ENCODE assay signal across 14 cellular contexts in genomic region chr18:44637210-44638051, GRCh38. TPM values are rescaled to one million over a fixed set of nuclear protein-coding genes. Genes with fewer than 3 reads are reported as not detected.
A peak's percentile ranks its signal among the peaks of the same experiment; 100 is the strongest.
DNase-seq lines count a peak whose midpoint lies in the region; ATAC-seq and TF ChIP-seq lines count a peak whose summit lies in the region.
"Had no signal": no experiment of that assay in that cellular context is flagged by ENCODE, and none has a peak within 500 bp of the region (broad histone marks: within the 10 kb centered on the region; RNA-seq: fewer than 3 reads in every experiment).

No MANE protein-coding gene starts in this region.

- H3K4me1 Mint-ChIP-seq in activated T-cell treated with anti-CD3 and anti-CD28 coated beads, Interleukin-2, amount 50 U/mL, for 24 hours (ENCODE audit: low read depth): peaks cover 11% of the 10 kb centered on the region
- H3K4me1 Mint-ChIP-seq in stimulated activated effector memory CD8-positive, alpha-beta T cell treated with anti-CD3 and anti-CD28 coated beads, Interleukin-12 subunit alpha, Interleukin-12 subunit beta, amount 100 ng/mL, for 72 hours: peaks cover 18% of the 10 kb centered on the region

- H3K27ac ChIP-seq in OCI-LY3 (ENCODE audit: low read length): peak overlapping the region; percentile 1; the same call in 1 of the 2 replicates
- H3K27ac ChIP-seq: right atrium auricular region had no signal

- no peak for DNase-seq in activated T-cell treated with anti-CD3 and anti-CD28 coated beads, Interleukin-2, amount 50 U/mL, for 24 hours
- no peak for DNase-seq in activated T-cell treated with anti-CD3 and anti-CD28 coated beads, Interleukin-2, amount 50 U/mL, for 48 hours
- DNase-seq in fibroblast of mammary gland (ENCODE audit: low read depth) (peak; percentile 5), AML-193 (lab: John Stamatoyannopoulos, UW) (no peak), ureter (ENCODE audit: low spot score) (no peak)
- peak in 1 of 2 donors; percentile 60 for DNase-seq in stimulated activated effector memory CD8-positive, alpha-beta T cell treated with anti-CD3 and anti-CD28 coated beads, Interleukin-12 subunit alpha, Interleukin-12 subunit beta, amount 100 ng/mL, for 72 hours (ENCODE audit: low spot score in 2 of 2)
- DNase-seq: endodermal cell, left ventricle myocardium superior, NCI-H2171 treated with DMSO at 0.1 percent for 48 hours, SW 1271 had no signal

- peaks cover 33% of the 10 kb centered on the region for H3K27me3 Mint-ChIP-seq in activated T-cell treated with anti-CD3 and anti-CD28 coated beads, Interleukin-2, amount 50 U/mL, for 24 hours

- no peaks in the 10 kb centered on the region for H3K36me3 ChIP-seq in OCI-LY3 (replicated peaks; ENCODE audit: low read depth, low read length)
- H3K36me3 ChIP-seq: HAP-1, right atrium auricular region had no signal

- peak; percentile 98 for ATAC-seq in stimulated activated effector memory CD8-positive, alpha-beta T cell treated with anti-CD3 and anti-CD28 coated beads, Interleukin-12 subunit alpha, Interleukin-12 subunit beta, amount 100 ng/mL, for 72 hours
- ATAC-seq in HG02970 (IDR thresholded peaks at IDR 0.05; ENCODE audit: low FRiP score, unreplicated experiment): no peak
- ATAC-seq: left ventricle myocardium superior had no signal

- H3K4me3 ChIP-seq in OCI-LY3 (ENCODE audit: low read length): no peak overlapping the region
- H3K4me3 ChIP-seq in fibroblast of mammary gland (ENCODE audit: control insufficient read depth, low read depth, low read length): no peak overlapping the region
- H3K4me3 ChIP-seq: HAP-1, right atrium auricular region had no signal

- no peaks in the 10 kb centered on the region for H3K27me3 ChIP-seq in OCI-LY3 (ENCODE audit: low read depth, low read length)
- H3K27me3 ChIP-seq: right atrium auricular region had no signal

- H4K20me1 ChIP-seq in OCI-LY3 (ENCODE audit: insufficient read depth, low read length): no peaks in the 10 kb centered on the region

- H3K27ac Mint-ChIP-seq in activated T-cell treated with anti-CD3 and anti-CD28 coated beads, Interleukin-2, amount 50 U/mL, for 24 hours: peak overlapping the region; percentile 53
- no peak overlapping the region for H3K27ac Mint-ChIP-seq in stimulated activated effector memory CD8-positive, alpha-beta T cell treated with anti-CD3 and anti-CD28 coated beads, Interleukin-12 subunit alpha, Interleukin-12 subunit beta, amount 100 ng/mL, for 72 hours
- H3K27ac Mint-ChIP-seq: endodermal cell had no signal

- H3K79me2 ChIP-seq in OCI-LY3 (ENCODE audit: low read length): no peaks in the 10 kb centered on the region

- no peak for TF ChIP-seq CTCF in OCI-LY3 (IDR thresholded peaks at IDR 0.05; ENCODE audit: low read depth, low read length)
- no peak for TF ChIP-seq CTCF in fibroblast of mammary gland (conservative IDR thresholded peaks at IDR 0.05; ENCODE audit: control insufficient read depth, insufficient read depth, low read depth, low read length)

- H3K9ac ChIP-seq in OCI-LY3 (ENCODE audit: low read length): no peak overlapping the region

- H2AFZ ChIP-seq in OCI-LY3 (ENCODE audit: low read depth, low read length): peak overlapping the region; percentile 16; the same call in 1 of the 2 replicates

- H3K9me3 ChIP-seq in OCI-LY3 (ENCODE audit: insufficient read depth, low read length): no peaks in the 10 kb centered on the region
- H3K9me3 ChIP-seq: HAP-1, right atrium auricular region had no signal

- peaks cover 33% of the 10 kb centered on the region for H3K4me1 ChIP-seq in OCI-LY3 (ENCODE audit: low read length)
- H3K4me1 ChIP-seq: HAP-1, right atrium auricular region had no signal

- no peaks in the 10 kb centered on the region for H3K36me3 Mint-ChIP-seq in activated T-cell treated with anti-CD3 and anti-CD28 coated beads, Interleukin-2, amount 50 U/mL, for 24 hours (ENCODE audit: low read depth)
- H3K36me3 Mint-ChIP-seq in stimulated activated effector memory CD8-positive, alpha-beta T cell treated with anti-CD3 and anti-CD28 coated beads, Interleukin-12 subunit alpha, Interleukin-12 subunit beta, amount 100 ng/mL, for 72 hours: no peaks in the 10 kb centered on the region

- no peak overlapping the region for H3K4me3 Mint-ChIP-seq in activated T-cell treated with anti-CD3 and anti-CD28 coated beads, Interleukin-2, amount 50 U/mL, for 24 hours
- H3K4me3 Mint-ChIP-seq in stimulated activated effector memory CD8-positive, alpha-beta T cell treated with anti-CD3 and anti-CD28 coated beads, Interleukin-12 subunit alpha, Interleukin-12 subunit beta, amount 100 ng/mL, for 72 hours: peak overlapping the region; percentile 17
- H3K4me3 Mint-ChIP-seq: endodermal cell had no signal

- H3K9me3 Mint-ChIP-seq in activated T-cell treated with anti-CD3 and anti-CD28 coated beads, Interleukin-2, amount 50 U/mL, for 24 hours: no peaks in the 10 kb centered on the region
- H3K9me3 Mint-ChIP-seq in stimulated activated effector memory CD8-positive, alpha-beta T cell treated with anti-CD3 and anti-CD28 coated beads, Interleukin-12 subunit alpha, Interleukin-12 subunit beta, amount 100 ng/mL, for 72 hours: no peaks in the 10 kb centered on the region
- H3K9me3 Mint-ChIP-seq: endodermal cell had no signal

- peak overlapping the region; percentile 51 for H3K4me2 ChIP-seq in OCI-LY3 (ENCODE audit: low read length)

RNA-seq across cellular contexts. Expression of gene SETBP1, which starts 43.3 kb away (rescaled TPM):
- 51.0 TPM for total RNA-seq in ureter
